Comparison of ENCODE assay signal across 11 cellular contexts in genomic region chr3:65914740-65915366, GRCh38.
A peak's percentile ranks its signal among the peaks of the same experiment; 100 is the strongest.
DNase-seq lines count a peak whose midpoint lies in the region; ATAC-seq and TF ChIP-seq lines count a peak whose summit lies in the region.
"Had no signal": no experiment of that assay in that cellular context is flagged by ENCODE, and none has a peak within 500 bp of the region (broad histone marks: within the 10 kb centered on the region; RNA-seq: fewer than 3 reads in every experiment).

No MANE protein-coding gene starts in this region.

- H3K27ac ChIP-seq in HEK293 (ENCODE audit: extremely low read depth, low read depth, low read length) (no peak overlapping the region), SK-N-SH (ENCODE audit: low read depth in 2 of 2, low read length in 1 of 2) (no peak overlapping the region), coronary artery (no peak overlapping the region)

- H3K9me2 ChIP-seq in SK-N-SH: no peaks in the 10 kb centered on the region

- no peak overlapping the region for H2AFZ ChIP-seq in SK-N-SH (ENCODE audit: low read depth)

- no peaks in the 10 kb centered on the region for H3K27me3 Mint-ChIP-seq in natural killer cell (ENCODE audit: low read depth in 2 of 2)
- H3K27me3 Mint-ChIP-seq: CD4-positive, CD25-positive, alpha-beta regulatory T cell; T-cell had no signal

- H3K9ac ChIP-seq in SK-N-SH: no peak overlapping the region

- peaks cover 83% of the 10 kb centered on the region for H3K79me2 ChIP-seq in SK-N-SH (ENCODE audit: insufficient read depth)

- WGBS in SK-N-SH (ENCODE audit: low lambda C conversion rate): 94% methylated on average over 3 of the region's 3 CpGs

- peak; percentile 30; the same call in 1 of the 2 replicates for TF ChIP-seq RAD21 in SK-N-SH (IDR thresholded peaks at IDR 0.05; ENCODE audit: low read length)

- POLR2A ChIA-PET in HEK293 (lab: Yijun Ruan, JAX): no interaction called here
- POLR2A ChIA-PET in SK-N-SH (lab: Yijun Ruan, JAX): no interaction called here

- no peaks in the 10 kb centered on the region for H3F3A ChIP-seq in SK-N-SH (replicated peaks; ENCODE audit: insufficient read depth)

- CTCF ChIA-PET in HEK293 (lab: Yijun Ruan, JAX): interaction anchor here (0.7 to 1.2 kb wide), 2 partner anchors 67 to 121 kb away, joined by 4 read pairs; no protein-coding TSS in a partner anchor
- CTCF ChIA-PET in SK-N-SH (lab: Yijun Ruan, JAX): interaction anchor here (0.8 to 1.4 kb wide), 7 partner anchors 9 to 281 kb away, joined by 3 to 4 read pairs (median 3); no protein-coding TSS in a partner anchor

- intact Hi-C loops in natural killer cell (cut with micrococcal nuclease): no loop called here

- H3K4me2 ChIP-seq in SK-N-SH: no peak overlapping the region

- no peaks in the 10 kb centered on the region for H3K27me3 ChIP-seq in SK-N-SH (ENCODE audit: insufficient read depth)

- no peak overlapping the region for H3K27ac Mint-ChIP-seq in natural killer cell
- H3K27ac Mint-ChIP-seq: CD4-positive, CD25-positive, alpha-beta regulatory T cell; T-cell had no signal

- H3K36me3 ChIP-seq in HEK293 (ENCODE audit: control insufficient read depth in 2 of 2, insufficient read depth in 1 of 2, low read length in 2 of 2): no peaks in the 10 kb centered on the region
- no peaks in the 10 kb centered on the region for H3K36me3 ChIP-seq in SK-N-SH (replicated peaks in 1 of 2; ENCODE audit: control insufficient read depth in 1 of 2, insufficient read depth in 2 of 2, low read length in 1 of 2)

- H3K4me1 ChIP-seq in HEK293 (ENCODE audit: control insufficient read depth, insufficient read depth, low read length) (no peaks in the 10 kb centered on the region), SK-N-SH (ENCODE audit: control insufficient read depth in 1 of 2, insufficient read depth in 2 of 2, low read depth in 1 of 2, low read length in 1 of 2) (no peaks in the 10 kb centered on the region; a peak in 1 of 4 replicates)

- peak; percentile 11 to 40 for DNase-seq in AML-193 (lab: John Stamatoyannopoulos, UW)
- DNase-seq in SK-N-SH: no peak
- DNase-seq in globus pallidus (ENCODE audit: low spot score): peak; percentile 19
- no peak for DNase-seq in coronary artery (ENCODE audit: low spot score)
- DNase-seq in LoVo (ENCODE audit: low spot score): no peak
- DNase-seq in natural killer cell: no peak
- DNase-seq: CD4-positive, CD25-positive, alpha-beta regulatory T cell; mesenchymal stem cell; T-cell had no signal

- TF ChIP-seq CTCF in HEK293 (tag by site-specific recombination; IDR thresholded peaks at IDR 0.05): no peak
- TF ChIP-seq CTCF in SK-N-SH (IDR thresholded peaks at IDR 0.05): peak; percentile 34
- no peak for TF ChIP-seq CTCF in coronary artery (IDR thresholded peaks at IDR 0.05)
- TF ChIP-seq CTCF in natural killer cell (IDR thresholded peaks at IDR 0.05): no peak

- ATAC-seq in natural killer cell: no peak
- no peak for ATAC-seq in HG03159 (IDR thresholded peaks at IDR 0.05; ENCODE audit: unreplicated experiment)
- ATAC-seq: T-cell had no signal

- no peaks in the 10 kb centered on the region for H3K4me1 Mint-ChIP-seq in natural killer cell
- H3K4me1 Mint-ChIP-seq: CD4-positive, CD25-positive, alpha-beta regulatory T cell; T-cell had no signal

- H4K20me1 ChIP-seq in SK-N-SH (ENCODE audit: insufficient read depth): no peaks in the 10 kb centered on the region; the same call in 1 of the 2 replicates

- H3K36me3 Mint-ChIP-seq in natural killer cell: no peaks in the 10 kb centered on the region
- H3K36me3 Mint-ChIP-seq: CD4-positive, CD25-positive, alpha-beta regulatory T cell; T-cell had no signal

- TF ChIP-seq EP300 in SK-N-SH (IDR thresholded peaks at IDR 0.05; ENCODE audit: borderline replicate concordance in 1 of 2, low read depth in 1 of 2, low read length in 1 of 2): no peak

- H3K9me3 Mint-ChIP-seq in natural killer cell: peaks cover 0 to 2% of the 10 kb centered on the region in 2 donors

- H3K4me3 ChIP-seq in HEK293 (ENCODE audit: low read depth, low read length) (no peak overlapping the region), SK-N-SH (ENCODE audit: low read depth in 2 of 2, low read length in 1 of 2) (no peak overlapping the region), coronary artery (no peak overlapping the region)

- H3K9me3 ChIP-seq in HEK293 (ENCODE audit: control insufficient read depth, insufficient read depth, low read depth, low read length) (no peaks in the 10 kb centered on the region), SK-N-SH (no peaks in the 10 kb centered on the region)

- no peak overlapping the region for H3K4me3 Mint-ChIP-seq in natural killer cell
- H3K4me3 Mint-ChIP-seq: CD4-positive, CD25-positive, alpha-beta regulatory T cell; T-cell had no signal

TF ChIP-seq in HEK293, 187 proteins besides CTCF, POLR2A, EP300 and RAD21:
- no peak for TF ChIP-seq OVOL3 (tag by site-specific recombination; IDR thresholded peaks at IDR 0.05)
- TF ChIP-seq ZNF664 (tag by site-specific recombination; IDR thresholded peaks at IDR 0.05): peak; percentile 43; the same call in 1 of the 2 replicates

TF ChIP-seq in SK-N-SH, 30 proteins besides CTCF, POLR2A, EP300 and RAD21:
- TF ChIP-seq GABPA (IDR thresholded peaks at IDR 0.05; ENCODE audit: low read depth): no peak

Comparison
In these comparisons a context has a peak if more than half of its experiments do, and no peak if none do; other contexts are left out.
1. DNase-seq: peak in AML-193 (2 of 2) and globus pallidus (single experiment); none in SK-N-SH (single experiment), coronary artery (single experiment), LoVo (single experiment) and natural killer cell (single experiment).